Comparison of ENCODE assay signal across 17 cellular contexts in the genomic region with DNA sequence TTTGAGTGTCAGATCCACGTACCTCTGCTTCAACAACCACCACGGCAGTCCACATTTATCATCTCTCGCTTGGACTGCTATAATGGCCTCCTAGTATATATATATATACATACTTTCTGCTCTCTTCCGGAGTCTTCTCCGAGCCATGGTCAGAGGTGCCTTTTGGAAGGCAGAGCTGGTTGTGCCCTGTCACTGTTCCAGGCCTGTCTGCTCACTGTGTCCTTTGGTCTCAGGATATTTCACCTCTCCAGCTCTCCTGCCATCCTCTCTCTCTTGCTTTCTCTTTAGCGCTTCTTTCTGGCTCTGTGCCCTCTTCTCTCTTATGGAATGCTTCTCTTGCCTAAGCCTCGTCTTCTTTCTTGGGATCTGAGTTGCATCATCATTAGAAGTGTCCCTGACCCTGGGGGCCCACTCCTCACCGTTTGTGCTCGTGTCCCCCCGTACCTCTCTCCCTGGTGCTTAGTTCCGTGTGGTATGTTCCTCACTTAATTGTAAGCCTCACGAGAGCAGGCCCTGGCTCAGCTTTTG.
DNase-seq lines count a peak whose midpoint lies in the region; ATAC-seq and TF ChIP-seq lines count a peak whose summit lies in the region.
"Had no signal": no experiment of that assay in that cellular context is flagged by ENCODE, and none has a peak within 500 bp of the region (broad histone marks: within the 10 kb centered on the region; RNA-seq: fewer than 3 reads in every experiment).

No MANE protein-coding gene starts in this region.

- H4K91ac ChIP-seq in H9 (ENCODE audit: insufficient read length, low read depth, low read length): no peak overlapping the region

- no peak overlapping the region for H3K4ac ChIP-seq in H9 (ENCODE audit: low read depth, low read length)

- H3K27ac ChIP-seq in H9 (ENCODE audit: insufficient read length, low read depth, low read length) (no peak overlapping the region), foreskin keratinocyte (no peak overlapping the region)
- H3K27ac ChIP-seq: PC-9, RWPE1 had no signal

- peaks cover 0 to 12% (median 6%) of the 10 kb centered on the region in 3 experiments; a peak in 6 of 7 replicates for H3K36me3 Mint-ChIP-seq in H9 (ENCODE audit: insufficient read depth in 1 of 3, low read depth in 3 of 3)
- H3K36me3 Mint-ChIP-seq in osteocyte (ENCODE audit: unreplicated experiment): peaks cover 23% of the 10 kb centered on the region
- H3K36me3 Mint-ChIP-seq in naive thymus-derived CD8-positive, alpha-beta T cell: no peaks in the 10 kb centered on the region
- H3K36me3 Mint-ChIP-seq: CD14-positive monocyte had no signal

- H3K27me3 ChIP-seq in H9 (ENCODE audit: insufficient read depth, low read length): no peaks in the 10 kb centered on the region
- no peaks in the 10 kb centered on the region for H3K27me3 ChIP-seq in foreskin keratinocyte

- no peak overlapping the region for H2AFZ ChIP-seq in H9 (ENCODE audit: low read length)
- H2AFZ ChIP-seq: PC-9 had no signal

- no peak overlapping the region for H4K5ac ChIP-seq in H9 (ENCODE audit: insufficient read length, low read depth, low read length)

- no peak overlapping the region for H2AK5ac ChIP-seq in H9 (ENCODE audit: insufficient read length, low read length)

- H4K20me1 ChIP-seq in H9 (ENCODE audit: control insufficient read depth, insufficient read depth, insufficient read length): no peaks in the 10 kb centered on the region

- H3K79me1 ChIP-seq in H9 (ENCODE audit: insufficient read depth, low read depth, low read length, poor library complexity, severe bottlenecking): no peaks in the 10 kb centered on the region

- H3T11ph ChIP-seq in H9 (ENCODE audit: low read length): no peak overlapping the region

- no peak overlapping the region for H3K56ac ChIP-seq in H9 (ENCODE audit: insufficient read length, low read depth, low read length)

- H3K9me3 Mint-ChIP-seq in H9 (no peaks in the 10 kb centered on the region), osteocyte (ENCODE audit: unreplicated experiment) (no peaks in the 10 kb centered on the region)
- H3K9me3 Mint-ChIP-seq in naive thymus-derived CD8-positive, alpha-beta T cell: no peaks in the 10 kb centered on the region

- no peak overlapping the region for H3K14ac ChIP-seq in H9 (ENCODE audit: insufficient read depth, low read length)

- TF ChIP-seq CTCF in H9 (conservative IDR thresholded peaks at IDR 0.05) (no peak), fibroblast of villous mesenchyme (IDR thresholded peaks at IDR 0.05; ENCODE audit: insufficient read depth, low read depth, low read length) (no peak), osteocyte (IDR thresholded peaks at IDR 0.05) (no peak), foreskin keratinocyte (conservative IDR thresholded peaks at IDR 0.05) (no peak)

- H3K27ac Mint-ChIP-seq in H9 (peak overlapping the region in 2 of 3 experiments; percentile 31 to 79; a peak in 5 of 7 replicates), osteocyte (ENCODE audit: unreplicated experiment) (peak overlapping the region; percentile 43)
- no peak overlapping the region for H3K27ac Mint-ChIP-seq in naive thymus-derived CD8-positive, alpha-beta T cell
- H3K27ac Mint-ChIP-seq: CD14-positive monocyte had no signal

- H3K27me3 Mint-ChIP-seq in H9 (ENCODE audit: low read depth): no peaks in the 10 kb centered on the region
- H3K27me3 Mint-ChIP-seq in osteocyte (ENCODE audit: unreplicated experiment): no peaks in the 10 kb centered on the region
- H3K27me3 Mint-ChIP-seq in naive thymus-derived CD8-positive, alpha-beta T cell: peaks cover 0 to 9% (median 2%) of the 10 kb centered on the region in 5 donors

- WGBS in H9 (ENCODE audit: extremely low coverage, insufficient read length, low lambda C conversion rate): no CpG with 5 or more reads among the region's 12 CpGs

- no peaks in the 10 kb centered on the region for H3K79me2 ChIP-seq in H9 (ENCODE audit: insufficient read depth, low read length)

- no peak overlapping the region for H4K8ac ChIP-seq in H9 (replicated peaks; ENCODE audit: insufficient read length, low read depth, low read length)

- peaks cover 6 to 9% of the 10 kb centered on the region in 2 experiments for H3K4me1 Mint-ChIP-seq in H9
- H3K4me1 Mint-ChIP-seq in osteocyte (ENCODE audit: unreplicated experiment): peaks cover 3% of the 10 kb centered on the region
- H3K4me1 Mint-ChIP-seq in naive thymus-derived CD8-positive, alpha-beta T cell: no peaks in the 10 kb centered on the region
- H3K4me1 Mint-ChIP-seq: CD14-positive monocyte had no signal

- no peak for DNase-seq in H9
- DNase-seq in amniotic epithelial cell (ENCODE audit: low read depth): peak; percentile 80
- DNase-seq in fibroblast of villous mesenchyme (ENCODE audit: low read depth): peak; percentile 75
- no peak for DNase-seq in osteocyte (ENCODE audit: extremely low spot score, unreplicated experiment)
- DNase-seq in nucleus accumbens (lab: John Stamatoyannopoulos, UW): no peak
- DNase-seq in foreskin keratinocyte: no peak
- no peak for DNase-seq in naive thymus-derived CD8-positive, alpha-beta T cell
- DNase-seq: DMS 273 treated with DMSO at 0.1 percent for 48 hours, GDM1, HCEC 1CT, NCI-H1417 treated with DMSO at 0.1 percent for 48 hours, NCI-H1930, NCI-H226, NCI-H526, PC-9 had no signal

- H3K4me3 Mint-ChIP-seq in H9 (no peak overlapping the region), osteocyte (ENCODE audit: unreplicated experiment) (no peak overlapping the region)
- no peak overlapping the region for H3K4me3 Mint-ChIP-seq in naive thymus-derived CD8-positive, alpha-beta T cell
- H3K4me3 Mint-ChIP-seq: CD14-positive monocyte had no signal

- no peak overlapping the region for H2BK12ac ChIP-seq in H9 (ENCODE audit: insufficient read length, low read depth, low read length)

- H3K23ac ChIP-seq in H9 (ENCODE audit: insufficient read length, low read depth, low read length): no peak overlapping the region

- no peaks in the 10 kb centered on the region for H3K23me2 ChIP-seq in H9 (ENCODE audit: insufficient read length, low read depth, low read length, poor library complexity, severe bottlenecking)

- no peak for ATAC-seq in foreskin keratinocyte
- ATAC-seq in naive thymus-derived CD8-positive, alpha-beta T cell: no peak

- no peak overlapping the region for H3K18ac ChIP-seq in H9 (ENCODE audit: insufficient read length, low read depth, low read length)

- POLR2A ChIA-PET in naive thymus-derived CD8-positive, alpha-beta T cell (lab: Charles Lee): no interaction called here

- no peak overlapping the region for H2BK15ac ChIP-seq in H9 (ENCODE audit: low read depth, low read length)

- H3K4me1 ChIP-seq in H9 (ENCODE audit: insufficient read depth, low read length) (no peaks in the 10 kb centered on the region), foreskin keratinocyte (no peaks in the 10 kb centered on the region)

- H3K4me2 ChIP-seq in H9 (ENCODE audit: insufficient read depth, insufficient read length, low read length): no peak overlapping the region
- H3K4me2 ChIP-seq: PC-9 had no signal

- no peaks in the 10 kb centered on the region for H3K9me3 ChIP-seq in H9 (ENCODE audit: control insufficient read depth, low read depth, low read length)

- no peak overlapping the region for H3K9ac ChIP-seq in H9 (ENCODE audit: extremely low read depth, insufficient read length, low read length)

- H2BK120ac ChIP-seq in H9 (ENCODE audit: low read depth, low read length, poor library complexity, severe bottlenecking): no peak overlapping the region

- H2BK20ac ChIP-seq in H9 (ENCODE audit: low read depth, low read length, poor library complexity, severe bottlenecking): no peak overlapping the region

- H3K4me3 ChIP-seq in fibroblast of villous mesenchyme (ENCODE audit: low read depth, low read length): no peak overlapping the region
- H3K4me3 ChIP-seq: PC-9 had no signal

- no peak overlapping the region for H2BK5ac ChIP-seq in H9 (ENCODE audit: insufficient read length, low read length)

Comparison
In these comparisons a context has a peak if more than half of its experiments do, and no peak if none do; other contexts are left out.
1. DNase-seq: peak in amniotic epithelial cell (single experiment) and fibroblast of villous mesenchyme (single experiment); none in H9 (single experiment), osteocyte (single experiment), nucleus accumbens (0 of 56), foreskin keratinocyte (0 of 2) and naive thymus-derived CD8-positive, alpha-beta T cell (0 of 10).
2. H3K27ac Mint-ChIP-seq: peak in H9 (2 of 3) and osteocyte (single experiment); none in naive thymus-derived CD8-positive, alpha-beta T cell (0 of 10).